Comparison of ENCODE assay signal across 13 cellular contexts in genomic region chr13:31209819-31210209, GRCh38. TPM values are rescaled to one million over a fixed set of nuclear protein-coding genes. Genes with fewer than 3 reads are reported as not detected.
DNase-seq lines count a peak whose midpoint lies in the region; ATAC-seq and TF ChIP-seq lines count a peak whose summit lies in the region.
"Had no signal": no experiment of that assay in that cellular context is flagged by ENCODE, and none has a peak within 500 bp of the region (broad histone marks: within the 10 kb centered on the region; RNA-seq: fewer than 3 reads in every experiment).

No MANE protein-coding gene starts in this region.

- DNase-seq in CD8-positive, alpha-beta memory T cell: no peak
- peak; percentile 37 for DNase-seq in NCI-H69 (lab: John Stamatoyannopoulos, UW)
- no peak for DNase-seq in foreskin fibroblast
- no peak for DNase-seq in H7
- DNase-seq: activated CD4-positive, CD25-positive, alpha-beta regulatory T cell treated with anti-CD3 and anti-CD28 coated beads, Interleukin-2, amount 50 U/mL, for 72 hours; activated naive CD4-positive, alpha-beta T cell; Karpas-422; naive thymus-derived CD4-positive, alpha-beta T cell; NCI-H526 treated with DMSO at 0.1 percent for 48 hours; right lobe of liver had no signal

- WGBS in gastroesophageal sphincter (ENCODE audit: low coverage in 1 of 2), 2 donors: 20 to 21% methylated on average over 4 of the region's 4 CpGs

- no peaks in the 10 kb centered on the region for H3K36me3 ChIP-seq in CD8-positive, alpha-beta memory T cell (ENCODE audit: insufficient read depth, low read length)
- H3K36me3 ChIP-seq in gastroesophageal sphincter: no peaks in the 10 kb centered on the region
- H3K36me3 ChIP-seq in skeletal muscle tissue (ENCODE audit: control insufficient read depth in 3 of 3, insufficient read depth in 3 of 3, low read length in 3 of 3): no peaks in the 10 kb centered on the region
- no peaks in the 10 kb centered on the region for H3K36me3 ChIP-seq in H7 (replicated peaks; ENCODE audit: control insufficient read depth, insufficient read depth, low read length)
- H3K36me3 ChIP-seq: right lobe of liver had no signal

- H3K4me3 ChIP-seq in CD8-positive, alpha-beta memory T cell (ENCODE audit: low read length): no peak overlapping the region
- H3K4me3 ChIP-seq in gastroesophageal sphincter: no peak overlapping the region
- peak overlapping the region; percentile 49 to 56 (median 53) for H3K4me3 ChIP-seq in skeletal muscle tissue (ENCODE audit: low read length in 3 of 3)
- H3K4me3 ChIP-seq in foreskin fibroblast (ENCODE audit: low read depth in 1 of 2, low read length in 2 of 2): no peak overlapping the region
- H3K4me3 ChIP-seq in H7 (ENCODE audit: insufficient read depth, low read depth, low read length): no peak overlapping the region
- H3K4me3 ChIP-seq: right lobe of liver had no signal

- ATAC-seq in gastroesophageal sphincter (no peak), HG03571 (IDR thresholded peaks at IDR 0.05; ENCODE audit: unreplicated experiment) (no peak)

- no peaks in the 10 kb centered on the region for H3K9me3 Mint-ChIP-seq in CD8-positive, alpha-beta memory T cell

- no peak overlapping the region for H3K27ac ChIP-seq in CD8-positive, alpha-beta memory T cell (ENCODE audit: low read depth, low read length)
- H3K27ac ChIP-seq in gastroesophageal sphincter: peak overlapping the region in 3 of 4 donors; percentile 7 to 72 (median 33)
- peak overlapping the region; percentile 45 for H3K27ac ChIP-seq in skeletal muscle tissue (ENCODE audit: low read depth, low read length)
- H3K27ac ChIP-seq: right lobe of liver had no signal

- no peaks in the 10 kb centered on the region for H3K36me3 Mint-ChIP-seq in CD8-positive, alpha-beta memory T cell
- H3K36me3 Mint-ChIP-seq: naive thymus-derived CD4-positive, alpha-beta T cell had no signal

- no peak for TF ChIP-seq POLR2A in gastroesophageal sphincter (IDR thresholded peaks at IDR 0.05)

- H3K9ac ChIP-seq in skeletal muscle tissue (ENCODE audit: low read depth in 1 of 3, low read length in 3 of 3): peak overlapping the region; percentile 36 to 61 (median 60)

- CTCF ChIA-PET in CD8-positive, alpha-beta memory T cell (lab: Charles Lee): no interaction called here

- peaks cover 19 to 26% (median 22%) of the 10 kb centered on the region in 3 donors for H3K4me1 Mint-ChIP-seq in CD8-positive, alpha-beta memory T cell

- no peaks in the 10 kb centered on the region for H3K27me3 Mint-ChIP-seq in CD8-positive, alpha-beta memory T cell
- H3K27me3 Mint-ChIP-seq: naive thymus-derived CD4-positive, alpha-beta T cell had no signal

- H3K27me3 ChIP-seq in CD8-positive, alpha-beta memory T cell (ENCODE audit: insufficient read depth, low read length, poor library complexity, severe bottlenecking): no peaks in the 10 kb centered on the region
- H3K27me3 ChIP-seq in gastroesophageal sphincter (no peaks in the 10 kb centered on the region), skeletal muscle tissue (ENCODE audit: control insufficient read depth in 3 of 3, insufficient read depth in 3 of 3, low read length in 3 of 3) (no peaks in the 10 kb centered on the region), H7 (ENCODE audit: control insufficient read depth, insufficient read depth, low read length) (no peaks in the 10 kb centered on the region)
- H3K27me3 ChIP-seq: right lobe of liver had no signal

- peak overlapping the region in 6 of 8 donors; percentile 61 to 88 (median 80) for H3K27ac Mint-ChIP-seq in CD8-positive, alpha-beta memory T cell
- H3K27ac Mint-ChIP-seq: naive thymus-derived CD4-positive, alpha-beta T cell had no signal

- TF ChIP-seq CTCF in gastroesophageal sphincter (IDR thresholded peaks at IDR 0.05): no peak
- TF ChIP-seq CTCF in foreskin fibroblast (IDR thresholded peaks at IDR 0.05; ENCODE audit: low read depth, low read length): no peak

- TF ChIP-seq EP300 in gastroesophageal sphincter (IDR thresholded peaks at IDR 0.05): no peak

- H3K9me3 ChIP-seq in CD8-positive, alpha-beta memory T cell (ENCODE audit: low read length): no peaks in the 10 kb centered on the region
- H3K9me3 ChIP-seq in gastroesophageal sphincter (no peaks in the 10 kb centered on the region), skeletal muscle tissue (ENCODE audit: control insufficient read depth in 3 of 3, low read length in 3 of 3) (no peaks in the 10 kb centered on the region)
- H3K9me3 ChIP-seq: right lobe of liver had no signal

- H3K4me3 Mint-ChIP-seq in CD8-positive, alpha-beta memory T cell: peak overlapping the region in 6 of 7 donors; percentile 56 to 83 (median 66)
- H3K4me3 Mint-ChIP-seq: naive thymus-derived CD4-positive, alpha-beta T cell had no signal

- POLR2A ChIA-PET in CD8-positive, alpha-beta memory T cell (lab: Charles Lee): interaction anchor here (1.4 kb wide), 1 partner anchor 10 kb away, joined by 3 read pairs; the partner anchor contains the start of gene B3GLCT

- no peaks in the 10 kb centered on the region for H3K4me1 ChIP-seq in CD8-positive, alpha-beta memory T cell (ENCODE audit: insufficient read depth, low read length)
- H3K4me1 ChIP-seq in gastroesophageal sphincter (peaks cover 0 to 46% (median 13%) of the 10 kb centered on the region in 3 donors), skeletal muscle tissue (ENCODE audit: control insufficient read depth in 3 of 3, insufficient read depth in 3 of 3, low read length in 3 of 3) (peaks cover 26 to 39% (median 29%) of the 10 kb centered on the region in 3 donors)
- H3K4me1 ChIP-seq: right lobe of liver had no signal

RNA-seq across cellular contexts. Expression of gene B3GLCT, which starts 10.0 kb away (rescaled TPM):
- total RNA-seq in CD8-positive, alpha-beta memory T cell: 1 to 10 TPM; 5.2 to 5.6 TPM
- polyA plus RNA-seq in CD8-positive, alpha-beta memory T cell: 10.4 TPM
- total RNA-seq in gastroesophageal sphincter (10 to 100 TPM in 1 of 4 donors, 1 to 10 TPM in 3; 6.2 to 15.2 (median 7.8) TPM), skeletal muscle tissue (30.3 TPM)
- total RNA-seq in H7 (2014; rRNA removed; shearing (Covaris generic)): 3.8 and 4.4 TPM in 2 replicates

RNA-seq across cellular contexts. Expression of gene HSPH1, which starts 48.1 kb away (rescaled TPM):
- total RNA-seq in CD8-positive, alpha-beta memory T cell: 100 to 1,000 TPM; 316 to 329 TPM
- 50.5 TPM for polyA plus RNA-seq in CD8-positive, alpha-beta memory T cell
- total RNA-seq in gastroesophageal sphincter (10 to 100 TPM; 36.5 to 47.0 (median 42.2) TPM), skeletal muscle tissue (35.0 TPM)
- total RNA-seq in H7 (2014; rRNA removed; shearing (Covaris generic)): 37.3 and 47.2 TPM in 2 replicates

Comparison
In these comparisons a context has a peak if more than half of its experiments do, and no peak if none do; other contexts are left out.
1. H3K4me3 ChIP-seq: peak in skeletal muscle tissue (3 of 3); none in CD8-positive, alpha-beta memory T cell (single experiment), gastroesophageal sphincter (0 of 2), foreskin fibroblast (0 of 2) and H7 (single experiment).